Comparison of ENCODE assay signal across 17 cellular contexts in genomic region chr6:97524846-97525245, GRCh38.
DNase-seq lines count a peak whose midpoint lies in the region; ATAC-seq and TF ChIP-seq lines count a peak whose summit lies in the region.
"Had no signal": no experiment of that assay in that cellular context is flagged by ENCODE, and none has a peak within 500 bp of the region (broad histone marks: within the 10 kb centered on the region; RNA-seq: fewer than 3 reads in every experiment).

No MANE protein-coding gene starts in this region.

- ATAC-seq in foreskin keratinocyte: peak; percentile 80
- no peak for ATAC-seq in body of pancreas
- no peak for ATAC-seq in HG03571 (IDR thresholded peaks at IDR 0.05; ENCODE audit: unreplicated experiment)
- no peak for ATAC-seq in heart right ventricle
- ATAC-seq: activated T-cell treated with anti-CD3 and anti-CD28 coated beads, Interleukin-2, amount 50 U/mL, for 72 hours; left lung had no signal

- H3K4me3 ChIP-seq in spleen (no peak overlapping the region), body of pancreas (no peak overlapping the region), heart right ventricle (no peak overlapping the region)
- H3K4me3 ChIP-seq: cardiac muscle cell, left lung, Peyer's patch, thoracic aorta had no signal

- TF ChIP-seq POLR2A in spleen (IDR thresholded peaks at IDR 0.05) (no peak), body of pancreas (IDR thresholded peaks at IDR 0.05) (no peak)

- H3K27ac ChIP-seq in foreskin keratinocyte: no peak overlapping the region
- H3K27ac ChIP-seq in spleen: no peak overlapping the region
- H3K27ac ChIP-seq in body of pancreas: no peak overlapping the region
- H3K27ac ChIP-seq in heart right ventricle: no peak overlapping the region
- H3K27ac ChIP-seq: 22Rv1, cardiac muscle cell, left lung, parathyroid adenoma, Peyer's patch, thoracic aorta had no signal

- DNase-seq in DMS 273 (lab: John Stamatoyannopoulos, UW; ENCODE audit: unreplicated experiment) (peak; percentile 24), DMS 273 treated with DMSO at 0.1 percent for 48 hours (lab: John Stamatoyannopoulos, UW) (no peak), NCI-H774 (lab: John Stamatoyannopoulos, UW) (peak; percentile 38), foreskin keratinocyte (peak; percentile 43 to 77), spleen (peak; percentile 27), body of pancreas (no peak), heart right ventricle (no peak)
- DNase-seq: activated T-cell treated with anti-CD3 and anti-CD28 coated beads, Interleukin-2, amount 50 U/mL, for 72 hours; DND-41; Karpas-422; left lung; Peyer's patch had no signal

- TF ChIP-seq CTCF in foreskin keratinocyte (conservative IDR thresholded peaks at IDR 0.05): no peak
- TF ChIP-seq CTCF in spleen (IDR thresholded peaks at IDR 0.05 in 8 of 11, conservative IDR thresholded peaks at IDR 0.05 in 3 of 11): no peak
- no peak for TF ChIP-seq CTCF in body of pancreas (IDR thresholded peaks at IDR 0.05)
- TF ChIP-seq CTCF in heart right ventricle (IDR thresholded peaks at IDR 0.05): no peak

- intact Hi-C loops in spleen (cut with DNase I; ENCODE audit: low total_unique reads) (no loop called here), body of pancreas (cut with DNase I) (no loop called here), heart right ventricle (cut with DNase I) (no loop called here)

- peaks cover 0 to 23% (median 9%) of the 10 kb centered on the region in 8 donors for H3K9me3 ChIP-seq in spleen
- no peaks in the 10 kb centered on the region for H3K9me3 ChIP-seq in body of pancreas
- peaks cover 0 to 10% (median 3%) of the 10 kb centered on the region in 11 donors for H3K9me3 ChIP-seq in heart right ventricle
- H3K9me3 ChIP-seq: Peyer's patch, thoracic aorta had no signal

- WGBS in spleen, 5 donors: 18 to 29% (median 26%) methylated on average over 4 of the region's 4 CpGs
- 9 to 21% methylated on average over 4 of the region's 4 CpGs for WGBS in body of pancreas, 2 donors
- WGBS in heart right ventricle, 2 donors: 13 to 17% methylated on average over 4 of the region's 4 CpGs

- H3K36me3 ChIP-seq in spleen: no peaks in the 10 kb centered on the region
- H3K36me3 ChIP-seq in body of pancreas (replicated peaks in 1 of 2; ENCODE audit: insufficient read depth in 1 of 2, low read depth in 2 of 2): no peaks in the 10 kb centered on the region
- no peaks in the 10 kb centered on the region for H3K36me3 ChIP-seq in heart right ventricle
- H3K36me3 ChIP-seq: cardiac muscle cell, left lung, Peyer's patch, thoracic aorta had no signal

- no peaks in the 10 kb centered on the region for H3K27me3 ChIP-seq in foreskin keratinocyte
- no peaks in the 10 kb centered on the region for H3K27me3 ChIP-seq in spleen (replicated peaks in 1 of 7)
- H3K27me3 ChIP-seq in body of pancreas: no peaks in the 10 kb centered on the region
- H3K27me3 ChIP-seq in heart right ventricle: no peaks in the 10 kb centered on the region
- H3K27me3 ChIP-seq: cardiac muscle cell, left lung, Peyer's patch had no signal

- H3K4me1 ChIP-seq in foreskin keratinocyte (no peaks in the 10 kb centered on the region), spleen (peaks cover 0 to 3% (median 0%) of the 10 kb centered on the region in 6 donors), body of pancreas (no peaks in the 10 kb centered on the region), heart right ventricle (no peaks in the 10 kb centered on the region)
- H3K4me1 ChIP-seq: left lung, parathyroid adenoma, Peyer's patch had no signal

Comparison
In these comparisons a context has a peak if more than half of its experiments do, and no peak if none do; other contexts are left out.
1. DNase-seq: peak in DMS 273 (single experiment), NCI-H774 (single experiment), foreskin keratinocyte (2 of 2) and spleen (single experiment); none in DMS 273 treated with DMSO at 0.1 percent for 48 hours (single experiment), body of pancreas (0 of 4) and heart right ventricle (0 of 2).